Comparison of ENCODE assay signal across 8 cellular contexts in genomic region chr4:173171098-173171497, GRCh38. TPM values are rescaled to one million over a fixed set of nuclear protein-coding genes. Genes with fewer than 3 reads are reported as not detected.
DNase-seq lines count a peak whose midpoint lies in the region; ATAC-seq and TF ChIP-seq lines count a peak whose summit lies in the region.

No MANE protein-coding gene starts in this region.

- CTCF ChIA-PET in activated CD4-positive, alpha-beta T cell treated with anti-CD3 and anti-CD28 coated beads, Interleukin-2, amount 10 ng/mL, durations not matched to agents 7 days and 5 days (lab: Charles Lee) = no interaction called here
- CTCF ChIA-PET in mammary epithelial cell (lab: Charles Lee; ENCODE audit: low non-redundant PET) = interaction anchor here (0.6 to 1.3 kb wide), 2 partner anchors 157 to 279 kb away, joined by 3 to 7 read pairs; no protein-coding TSS in a partner anchor

- no peaks in the 10 kb centered on the region for H3K9me3 ChIP-seq in mammary epithelial cell (replicated peaks; ENCODE audit: insufficient read depth, low read length)

- H3K4me3 Mint-ChIP-seq in activated CD4-positive, alpha-beta T cell treated with anti-CD3 and anti-CD28 coated beads, Interleukin-2, amount 10 ng/mL, durations not matched to agents 7 days and 5 days = peak overlapping the region; percentile 80

- BruUV-seq in mammary epithelial cell (replicated peaks; lab: Mats Ljungman, UMichigan) = no TSS peak

- no peaks in the 10 kb centered on the region for H3K27me3 ChIP-seq in mammary epithelial cell (ENCODE audit: insufficient read depth, low read length)

- no peak overlapping the region for H2AFZ ChIP-seq in mammary epithelial cell (ENCODE audit: low read depth, low read length)

- H3K4me3 ChIP-seq in mammary epithelial cell (replicated peaks in 1 of 3; ENCODE audit: insufficient read depth in 1 of 3, low read depth in 2 of 3, low read length in 3 of 3) (no peak overlapping the region), retinal pigment epithelial cell (ENCODE audit: low read length) (no peak overlapping the region)

- peaks cover 20% of the 10 kb centered on the region for H3K4me1 ChIP-seq in mammary epithelial cell (ENCODE audit: insufficient read depth, low read length)

- H3K4me2 ChIP-seq in mammary epithelial cell (ENCODE audit: insufficient read depth, low read depth, low read length) = no peak overlapping the region

- no peak for DNase-seq in activated CD4-positive, alpha-beta T cell treated with anti-CD3 and anti-CD28 coated beads, Interleukin-2, amount 10 ng/mL, durations not matched to agents 7 days and 5 days
- DNase-seq in activated CD4-positive, alpha-beta T cell treated with anti-CD3 and anti-CD28 coated beads for 48 hours = no peak
- DNase-seq in NCI-H1694 (lab: John Stamatoyannopoulos, UW) (peak; percentile 5), mammary epithelial cell (peak; percentile 42), retinal pigment epithelial cell (ENCODE audit: low read depth) (no peak), posterior cingulate gyrus (no peak), activated gamma-delta T cell treated with Interleukin-2 at 50 U/mL for 16 hours (no peak)

- no peaks in the 10 kb centered on the region for H3K36me3 ChIP-seq in mammary epithelial cell (ENCODE audit: insufficient read depth, low read length)

- intact Hi-C loops in mammary epithelial cell (cut with micrococcal nuclease) (loop anchor here (1.0 kb wide), 2 partner anchors 11 to 146 kb away; no protein-coding TSS in a partner anchor), posterior cingulate gyrus (cut with DNase I) (no loop called here)

- peak; percentile 9 to 51 for TF ChIP-seq CTCF in mammary epithelial cell (conservative IDR thresholded peaks at IDR 0.05 in 1 of 2, IDR thresholded peaks at IDR 0.05 in 1 of 2; ENCODE audit: extremely low read depth in 1 of 2, insufficient read depth in 1 of 2, low read depth in 1 of 2, low read length in 2 of 2)
- TF ChIP-seq CTCF in retinal pigment epithelial cell (conservative IDR thresholded peaks at IDR 0.05; ENCODE audit: low read depth, low read length) = peak; percentile 47

- peaks cover 48% of the 10 kb centered on the region for H3K4me1 Mint-ChIP-seq in activated CD4-positive, alpha-beta T cell treated with anti-CD3 and anti-CD28 coated beads, Interleukin-2, amount 10 ng/mL, durations not matched to agents 7 days and 5 days

- POLR2A ChIA-PET in activated CD4-positive, alpha-beta T cell treated with anti-CD3 and anti-CD28 coated beads, Interleukin-2, amount 10 ng/mL, durations not matched to agents 7 days and 5 days (lab: Charles Lee) = no interaction called here

- in situ Hi-C loops in mammary epithelial cell (cut with MboI; ENCODE audit: low sequenced_read_pairs in 2 of 2) = loop anchor here in 1 of 2 donors (10.0 kb wide), 1 partner anchor 156 kb away; no protein-coding TSS in a partner anchor

- H3K79me2 ChIP-seq in mammary epithelial cell (ENCODE audit: insufficient read depth, low read length) = peaks cover 62% of the 10 kb centered on the region

- no peak overlapping the region for H3K27ac ChIP-seq in mammary epithelial cell (ENCODE audit: insufficient read depth, low read depth, low read length)

- dilution Hi-C loops in mammary epithelial cell (cut with HindIII; ENCODE audit: low sequenced_read_pairs) = loop anchor here (5.0 to 10.0 kb wide), 2 partner anchors 41 to 74 kb away; no protein-coding TSS in a partner anchor

- no peaks in the 10 kb centered on the region for H3K27me3 Mint-ChIP-seq in activated CD4-positive, alpha-beta T cell treated with anti-CD3 and anti-CD28 coated beads, Interleukin-2, amount 10 ng/mL, durations not matched to agents 7 days and 5 days

- no peak overlapping the region for H3K9ac ChIP-seq in mammary epithelial cell (ENCODE audit: insufficient read depth, low read length)

- WGBS in mammary epithelial cell (ENCODE audit: low coverage, missing lambda C conversion rate) = 40% methylated on average over 2 of the region's 2 CpGs

- H3K9me3 Mint-ChIP-seq in activated CD4-positive, alpha-beta T cell treated with anti-CD3 and anti-CD28 coated beads, Interleukin-2, amount 10 ng/mL, durations not matched to agents 7 days and 5 days = no peaks in the 10 kb centered on the region

- peaks cover 5% of the 10 kb centered on the region for H3K36me3 Mint-ChIP-seq in activated CD4-positive, alpha-beta T cell treated with anti-CD3 and anti-CD28 coated beads, Interleukin-2, amount 10 ng/mL, durations not matched to agents 7 days and 5 days (ENCODE audit: low read depth)

- no peak overlapping the region for H3K27ac Mint-ChIP-seq in activated CD4-positive, alpha-beta T cell treated with anti-CD3 and anti-CD28 coated beads, Interleukin-2, amount 10 ng/mL, durations not matched to agents 7 days and 5 days

- no peak for ATAC-seq in HG02885 (IDR thresholded peaks at IDR 0.05; ENCODE audit: poor library complexity, unreplicated experiment)

- H4K20me1 ChIP-seq in mammary epithelial cell (ENCODE audit: insufficient read depth, low read length) = no peaks in the 10 kb centered on the region

RNA-seq across cellular contexts. Expression of gene GALNT7, which starts 2.5 kb away (rescaled TPM):
- total RNA-seq in activated CD4-positive, alpha-beta T cell treated with anti-CD3 and anti-CD28 coated beads, Interleukin-2, amount 10 ng/mL, durations not matched to agents 7 days and 5 days = 10 to 100 TPM; 21.6 to 23.6 TPM
- 10 to 100 TPM; 13.5 to 17.0 TPM for total RNA-seq in mammary epithelial cell
- 11.1 TPM for polyA plus RNA-seq in mammary epithelial cell
- polyA minus RNA-seq in mammary epithelial cell = 29.6 TPM

Comparison
In these comparisons a context has a peak if more than half of its experiments do, and no peak if none do; other contexts are left out.
1. DNase-seq: peak in NCI-H1694 (single experiment) and mammary epithelial cell (single experiment); none in activated CD4-positive, alpha-beta T cell treated with anti-CD3 and anti-CD28 coated beads, Interleukin-2, amount 10 ng/mL, durations not matched to agents 7 days and 5 days (single experiment), activated CD4-positive, alpha-beta T cell treated with anti-CD3 and anti-CD28 coated beads for 48 hours (single experiment), retinal pigment epithelial cell (single experiment), posterior cingulate gyrus (0 of 10) and activated gamma-delta T cell treated with Interleukin-2 at 50 U/mL for 16 hours (single experiment).